Comparison of ENCODE assay signal across 28 cellular contexts in the genomic region with DNA sequence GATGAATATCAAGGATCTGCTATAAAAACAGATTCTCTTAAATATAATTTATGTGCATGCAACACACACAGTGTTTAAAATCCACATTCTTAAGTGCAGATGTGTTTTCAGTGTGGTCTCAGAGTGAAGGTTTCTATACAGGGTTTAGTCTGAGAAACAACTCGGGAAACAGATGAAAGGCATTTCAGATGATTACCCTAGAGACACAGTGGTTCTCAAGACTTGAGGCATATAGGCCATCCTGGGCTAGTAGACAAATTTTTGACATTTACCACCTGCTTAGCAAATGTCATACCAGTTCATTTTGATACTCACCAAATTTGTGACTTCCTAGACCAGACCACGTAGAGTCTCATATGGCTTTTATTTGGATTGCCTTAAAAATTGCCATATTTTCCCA.
DNase-seq lines count a peak whose midpoint lies in the region; ATAC-seq, FAIRE-seq and TF ChIP-seq lines count a peak whose summit lies in the region.
"Had no signal": no experiment of that assay in that cellular context is flagged by ENCODE, and none has a peak within 500 bp of the region (broad histone marks: within the 10 kb centered on the region; RNA-seq: fewer than 3 reads in every experiment).

No MANE protein-coding gene starts in this region.

- H2AFZ ChIP-seq in GM12878 (ENCODE audit: control insufficient read depth, low read depth, low read length), result no peak overlapping the region

- H3K79me2 ChIP-seq in GM12878 (ENCODE audit: control insufficient read depth, insufficient read depth, low read length), result no peaks in the 10 kb centered on the region

- intact Hi-C loops in GM12878 (cut with micrococcal nuclease; ENCODE audit: unreplicated experiment), result loop anchor here (5.0 kb wide), 1 partner anchor 123 kb away; no protein-coding TSS in a partner anchor

- in situ Hi-C loops in G401 (cut with HindIII; ENCODE audit: low sequenced_read_pairs) (no loop called here), GM12878 (cut with MboI) (no loop called here)

- no TSS peak for BruUV-seq in GM12878 (replicated peaks; lab: Mats Ljungman, UMichigan)

- no peaks in the 10 kb centered on the region for H3K36me3 ChIP-seq in GM12878 (ENCODE audit: control insufficient read depth in 2 of 2, insufficient read depth in 2 of 2, low read length in 1 of 2)
- H3K36me3 ChIP-seq: colonic mucosa, lower lobe of right lung, stomach, thyroid gland had no signal

- no peak overlapping the region for H3K9ac ChIP-seq in GM12878 (ENCODE audit: control insufficient read depth, insufficient read depth, low read length)

- ATAC-seq in HG03097 (IDR thresholded peaks at IDR 0.05; ENCODE audit: low FRiP score, unreplicated experiment), result peak; percentile 70
- ATAC-seq in GM12878, result peak; percentile 84
- ATAC-seq in activated naive CD8-positive, alpha-beta T cell treated with anti-CD3 and anti-CD28 coated beads, Interleukin-2, amount 50 U/mL, for 24 hours, result no peak
- ATAC-seq: activated naive CD4-positive, alpha-beta T cell treated with anti-CD3 and anti-CD28 coated beads, Interleukin-2, amount 50 U/mL, for 72 hours; HCT116; lower lobe of right lung; natural killer cell had no signal

- RAD21 ChIA-PET in GM12878 (lab: Charles Lee; ENCODE audit: unreplicated experiment), result no interaction called here

- H3K4me1 ChIP-seq in GM12878 (ENCODE audit: control insufficient read depth, insufficient read depth, low read length), result no peaks in the 10 kb centered on the region; the same call in 1 of the 2 replicates
- H3K4me1 ChIP-seq: colonic mucosa, lower lobe of right lung, thyroid gland had no signal

- POLR2A ChIA-PET in GM12878 (lab: Charles Lee), result no interaction called here

- no peak for FAIRE-seq in GM12878 (lab: Jason Lieb, UNC)
- FAIRE-seq: K562, RCC 7860 had no signal

- H3K36me3 Mint-ChIP-seq in activated naive CD8-positive, alpha-beta T cell treated with anti-CD3 and anti-CD28 coated beads, Interleukin-2, amount 50 U/mL, for 24 hours (ENCODE audit: low read depth), result peaks cover 5% of the 10 kb centered on the region
- H3K36me3 Mint-ChIP-seq: activated naive CD4-positive, alpha-beta T cell treated with anti-CD3 and anti-CD28 coated beads, Interleukin-2, amount 50 U/mL, for 72 hours; natural killer cell had no signal

- no peaks in the 10 kb centered on the region for H3K9me3 Mint-ChIP-seq in activated naive CD8-positive, alpha-beta T cell treated with anti-CD3 and anti-CD28 coated beads, Interleukin-2, amount 50 U/mL, for 24 hours
- H3K9me3 Mint-ChIP-seq: activated naive CD4-positive, alpha-beta T cell treated with anti-CD3 and anti-CD28 coated beads, Interleukin-2, amount 50 U/mL, for 72 hours; activated T-helper 2 cell treated with anti-CD3 and anti-CD28 coated beads, Interferon-gamma antibody, Interleukin-2, Interleukin-4, amounts not matched to agents 10 μg/mL and 5 μg/mL and 100 μg/mL, durations not matched to agents 14 hours and 24 hours and 36 hours; natural killer cell had no signal

- no peaks in the 10 kb centered on the region for H3K4me1 Mint-ChIP-seq in activated naive CD8-positive, alpha-beta T cell treated with anti-CD3 and anti-CD28 coated beads, Interleukin-2, amount 50 U/mL, for 24 hours
- H3K4me1 Mint-ChIP-seq: natural killer cell had no signal

- DNase-seq in G401 (ENCODE audit: low spot score) (peak; percentile 2), GM20000 (ENCODE audit: low spot score) (peak; percentile 4), GM12878 (ENCODE audit: low read depth, low spot score) (peak; percentile 52), NCI-H1048 (lab: John Stamatoyannopoulos, UW) (no peak)
- no peak for DNase-seq in activated naive CD8-positive, alpha-beta T cell treated with anti-CD3 and anti-CD28 coated beads, Interleukin-2, amount 50 U/mL, for 24 hours
- no peak for DNase-seq in stimulated activated CD4-positive, alpha-beta T cell treated with anti-CD3 and anti-CD28 coated beads, Interleukin-12 subunit alpha, Interleukin-12 subunit beta, amount 100 ng/mL, for 4 hours
- DNase-seq: activated CD4-positive, alpha-beta T cell treated with anti-CD3 and anti-CD28 coated beads, Interleukin-2, amount 50 U/mL, for 48 hours; activated CD4-positive, CD25-positive, alpha-beta regulatory T cell; activated CD8-positive, alpha-beta memory T cell treated with anti-CD3 and anti-CD28 coated beads, Interleukin-2, amount 50 U/mL, for 4 hours; aorta; colonic mucosa; COR-L47; effector CD8-positive, alpha-beta T cell; GDM1; head of caudate nucleus; lower lobe of right lung; natural killer cell; NCI-H2029; NCI-H774; stomach; T-helper 1 cell; thyroid gland had no signal

- 24% methylated on average over 2 of the region's 2 CpGs for WGBS in GM12878 (ENCODE audit: insufficient coverage, insufficient replicate concordance, low lambda C conversion rate, missing lambda C conversion rate)

- H3K4me3 ChIP-seq in GM12878, result no peak overlapping the region
- H3K4me3 ChIP-seq: colonic mucosa, K562, lower lobe of right lung, stomach, thyroid gland had no signal

- H3K27ac ChIP-seq in GM12878 (ENCODE audit: control insufficient read depth, insufficient read depth), result no peak overlapping the region
- H3K27ac ChIP-seq: colonic mucosa, lower lobe of right lung, stomach, thyroid gland had no signal

- TF ChIP-seq CTCF in GM20000 (IDR thresholded peaks at IDR 0.05; ENCODE audit: extremely low read depth, missing control alignments), result no peak
- TF ChIP-seq CTCF in GM12878 (IDR thresholded peaks at IDR 0.05 in 2 of 3, conservative IDR thresholded peaks at IDR 0.05 in 1 of 3; ENCODE audit: control insufficient read depth in 2 of 3, extremely low read depth in 1 of 3, insufficient read depth in 1 of 3, low read depth in 3 of 3, low read length in 3 of 3), result no peak

- no peak overlapping the region for H3K4me2 ChIP-seq in GM12878 (ENCODE audit: control insufficient read depth, insufficient read depth)

- TF ChIP-seq EP300 in GM12878 (IDR thresholded peaks at IDR 0.05; ENCODE audit: borderline replicate concordance in 1 of 2, control insufficient read depth in 1 of 2, low read depth in 2 of 2, low read length in 2 of 2), result no peak

- H4K20me1 ChIP-seq in GM12878 (ENCODE audit: control insufficient read depth, insufficient read depth), result no peaks in the 10 kb centered on the region

- CTCF ChIA-PET in GM12878 (lab: Yijun Ruan, JAX), result no interaction called here

- SMC1A ChIA-PET in GM12878 (lab: Charles Lee; ENCODE audit: uncharacterized antibody, unreplicated experiment), result no interaction called here

- H3K27me3 ChIP-seq in GM12878 (replicated peaks in 1 of 2; ENCODE audit: control insufficient read depth in 2 of 2, insufficient read depth in 2 of 2, low read length in 1 of 2), result no peaks in the 10 kb centered on the region
- H3K27me3 ChIP-seq: colonic mucosa, stomach, thyroid gland had no signal

- H3K27me3 Mint-ChIP-seq in activated naive CD8-positive, alpha-beta T cell treated with anti-CD3 and anti-CD28 coated beads, Interleukin-2, amount 50 U/mL, for 24 hours, result no peaks in the 10 kb centered on the region

- TF ChIP-seq POLR2A in GM12878 (IDR thresholded peaks at IDR 0.05; ENCODE audit: low read depth, low read length), result no peak

- no peak for TF ChIP-seq RAD21 in GM12878 (IDR thresholded peaks at IDR 0.05; ENCODE audit: insufficient read depth, low read depth, low read length)

- H3K27ac Mint-ChIP-seq in activated naive CD8-positive, alpha-beta T cell treated with anti-CD3 and anti-CD28 coated beads, Interleukin-2, amount 50 U/mL, for 24 hours, result no peak overlapping the region
- H3K27ac Mint-ChIP-seq: activated naive CD4-positive, alpha-beta T cell treated with anti-CD3 and anti-CD28 coated beads, Interleukin-2, amount 50 U/mL, for 72 hours; activated T-helper 2 cell treated with anti-CD3 and anti-CD28 coated beads, Interferon-gamma antibody, Interleukin-2, Interleukin-4, amounts not matched to agents 10 μg/mL and 5 μg/mL and 100 μg/mL, durations not matched to agents 14 hours and 24 hours and 36 hours; natural killer cell had no signal

- H3K9me3 ChIP-seq in GM12878 (replicated peaks; ENCODE audit: control insufficient read depth, insufficient read depth, low read length), result no peaks in the 10 kb centered on the region
- H3K9me3 ChIP-seq: colonic mucosa, lower lobe of right lung, stomach, thyroid gland had no signal

- no peak overlapping the region for H3K4me3 Mint-ChIP-seq in activated naive CD8-positive, alpha-beta T cell treated with anti-CD3 and anti-CD28 coated beads, Interleukin-2, amount 50 U/mL, for 24 hours
- H3K4me3 Mint-ChIP-seq: natural killer cell had no signal

TF ChIP-seq in GM12878, 131 proteins besides CTCF, POLR2A, EP300 and RAD21 (continues in another document):
- TF ChIP-seq RUNX3 (IDR thresholded peaks at IDR 0.05; ENCODE audit: low read length) (0 out of 2 replicates have a peak, but pooled peaks have one; percentile 10), TCF12 (IDR thresholded peaks at IDR 0.05; ENCODE audit: low read depth, low read length) (0 out of 2 replicates have a peak, but pooled peaks have one; percentile 48), LARP7 (IDR thresholded peaks at IDR 0.05) (no peak)
- TF ChIP-seq, protein P1, sequence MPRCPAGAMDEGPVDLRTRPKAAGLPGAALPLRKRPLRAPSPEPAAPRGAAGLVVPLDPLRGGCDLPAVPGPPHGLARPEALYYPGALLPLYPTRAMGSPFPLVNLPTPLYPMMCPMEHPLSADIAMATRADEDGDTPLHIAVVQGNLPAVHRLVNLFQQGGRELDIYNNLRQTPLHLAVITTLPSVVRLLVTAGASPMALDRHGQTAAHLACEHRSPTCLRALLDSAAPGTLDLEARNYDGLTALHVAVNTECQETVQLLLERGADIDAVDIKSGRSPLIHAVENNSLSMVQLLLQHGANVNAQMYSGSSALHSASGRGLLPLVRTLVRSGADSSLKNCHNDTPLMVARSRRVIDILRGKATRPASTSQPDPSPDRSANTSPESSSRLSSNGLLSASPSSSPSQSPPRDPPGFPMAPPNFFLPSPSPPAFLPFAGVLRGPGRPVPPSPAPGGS (IDR thresholded peaks at IDR 0.05; ENCODE audit: borderline replicate concordance, insufficient read depth, low read depth, low read length, poor library complexity, severe bottlenecking), result no peak

Comparison
In these comparisons a context has a peak if more than half of its experiments do, and no peak if none do; other contexts are left out.
1. DNase-seq: peak in G401 (single experiment), GM20000 (single experiment) and GM12878 (single experiment); none in activated naive CD8-positive, alpha-beta T cell treated with anti-CD3 and anti-CD28 coated beads, Interleukin-2, amount 50 U/mL, for 24 hours (single experiment), stimulated activated CD4-positive, alpha-beta T cell treated with anti-CD3 and anti-CD28 coated beads, Interleukin-12 subunit alpha, Interleukin-12 subunit beta, amount 100 ng/mL, for 4 hours (single experiment) and NCI-H1048 (single experiment).